ENCODE assay signal across 1 cellular context in the genomic region with DNA sequence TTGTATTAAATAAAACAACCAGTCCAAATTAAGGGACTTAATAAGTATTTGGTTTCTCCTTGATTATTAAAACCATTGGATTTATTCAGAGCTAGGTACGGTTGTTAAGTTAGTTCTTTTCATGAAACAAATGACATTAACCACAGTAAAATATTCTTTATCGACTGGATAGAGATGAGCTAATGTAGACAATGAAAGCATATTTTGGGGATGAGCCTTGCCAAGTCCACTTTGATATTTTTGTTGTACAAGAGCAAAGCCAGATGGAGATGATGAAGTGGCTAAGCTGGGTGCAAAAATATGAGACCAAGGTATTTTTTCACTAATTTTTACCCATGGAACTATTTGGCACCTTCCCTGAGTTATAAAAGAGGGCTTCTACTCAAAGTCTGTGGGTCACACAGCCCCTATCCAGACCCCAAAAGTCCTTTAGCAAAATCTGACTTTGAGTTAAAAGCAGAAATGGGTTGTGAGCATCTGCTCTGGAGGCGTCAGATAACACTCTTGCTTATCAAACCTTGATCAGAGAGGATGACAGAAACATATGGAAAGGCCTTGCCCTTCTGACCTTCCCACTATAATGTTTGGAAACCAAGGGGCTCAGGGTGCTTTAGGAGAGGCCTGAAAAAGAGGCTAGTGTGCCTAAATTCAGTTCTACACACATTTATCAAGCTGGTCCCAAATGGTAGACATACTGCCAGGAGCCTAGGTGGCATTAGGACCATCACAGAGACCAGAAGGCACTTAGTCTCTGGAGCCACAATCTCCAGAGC.
TF ChIP-seq lines count a peak whose summit lies in the region.

No MANE protein-coding gene starts in this region.

TF ChIP-seq in GM23338, 12 proteins besides CTCF, POLR2A, EP300 and RAD21 (continued from another document):
- TF ChIP-seq, protein P1, sequence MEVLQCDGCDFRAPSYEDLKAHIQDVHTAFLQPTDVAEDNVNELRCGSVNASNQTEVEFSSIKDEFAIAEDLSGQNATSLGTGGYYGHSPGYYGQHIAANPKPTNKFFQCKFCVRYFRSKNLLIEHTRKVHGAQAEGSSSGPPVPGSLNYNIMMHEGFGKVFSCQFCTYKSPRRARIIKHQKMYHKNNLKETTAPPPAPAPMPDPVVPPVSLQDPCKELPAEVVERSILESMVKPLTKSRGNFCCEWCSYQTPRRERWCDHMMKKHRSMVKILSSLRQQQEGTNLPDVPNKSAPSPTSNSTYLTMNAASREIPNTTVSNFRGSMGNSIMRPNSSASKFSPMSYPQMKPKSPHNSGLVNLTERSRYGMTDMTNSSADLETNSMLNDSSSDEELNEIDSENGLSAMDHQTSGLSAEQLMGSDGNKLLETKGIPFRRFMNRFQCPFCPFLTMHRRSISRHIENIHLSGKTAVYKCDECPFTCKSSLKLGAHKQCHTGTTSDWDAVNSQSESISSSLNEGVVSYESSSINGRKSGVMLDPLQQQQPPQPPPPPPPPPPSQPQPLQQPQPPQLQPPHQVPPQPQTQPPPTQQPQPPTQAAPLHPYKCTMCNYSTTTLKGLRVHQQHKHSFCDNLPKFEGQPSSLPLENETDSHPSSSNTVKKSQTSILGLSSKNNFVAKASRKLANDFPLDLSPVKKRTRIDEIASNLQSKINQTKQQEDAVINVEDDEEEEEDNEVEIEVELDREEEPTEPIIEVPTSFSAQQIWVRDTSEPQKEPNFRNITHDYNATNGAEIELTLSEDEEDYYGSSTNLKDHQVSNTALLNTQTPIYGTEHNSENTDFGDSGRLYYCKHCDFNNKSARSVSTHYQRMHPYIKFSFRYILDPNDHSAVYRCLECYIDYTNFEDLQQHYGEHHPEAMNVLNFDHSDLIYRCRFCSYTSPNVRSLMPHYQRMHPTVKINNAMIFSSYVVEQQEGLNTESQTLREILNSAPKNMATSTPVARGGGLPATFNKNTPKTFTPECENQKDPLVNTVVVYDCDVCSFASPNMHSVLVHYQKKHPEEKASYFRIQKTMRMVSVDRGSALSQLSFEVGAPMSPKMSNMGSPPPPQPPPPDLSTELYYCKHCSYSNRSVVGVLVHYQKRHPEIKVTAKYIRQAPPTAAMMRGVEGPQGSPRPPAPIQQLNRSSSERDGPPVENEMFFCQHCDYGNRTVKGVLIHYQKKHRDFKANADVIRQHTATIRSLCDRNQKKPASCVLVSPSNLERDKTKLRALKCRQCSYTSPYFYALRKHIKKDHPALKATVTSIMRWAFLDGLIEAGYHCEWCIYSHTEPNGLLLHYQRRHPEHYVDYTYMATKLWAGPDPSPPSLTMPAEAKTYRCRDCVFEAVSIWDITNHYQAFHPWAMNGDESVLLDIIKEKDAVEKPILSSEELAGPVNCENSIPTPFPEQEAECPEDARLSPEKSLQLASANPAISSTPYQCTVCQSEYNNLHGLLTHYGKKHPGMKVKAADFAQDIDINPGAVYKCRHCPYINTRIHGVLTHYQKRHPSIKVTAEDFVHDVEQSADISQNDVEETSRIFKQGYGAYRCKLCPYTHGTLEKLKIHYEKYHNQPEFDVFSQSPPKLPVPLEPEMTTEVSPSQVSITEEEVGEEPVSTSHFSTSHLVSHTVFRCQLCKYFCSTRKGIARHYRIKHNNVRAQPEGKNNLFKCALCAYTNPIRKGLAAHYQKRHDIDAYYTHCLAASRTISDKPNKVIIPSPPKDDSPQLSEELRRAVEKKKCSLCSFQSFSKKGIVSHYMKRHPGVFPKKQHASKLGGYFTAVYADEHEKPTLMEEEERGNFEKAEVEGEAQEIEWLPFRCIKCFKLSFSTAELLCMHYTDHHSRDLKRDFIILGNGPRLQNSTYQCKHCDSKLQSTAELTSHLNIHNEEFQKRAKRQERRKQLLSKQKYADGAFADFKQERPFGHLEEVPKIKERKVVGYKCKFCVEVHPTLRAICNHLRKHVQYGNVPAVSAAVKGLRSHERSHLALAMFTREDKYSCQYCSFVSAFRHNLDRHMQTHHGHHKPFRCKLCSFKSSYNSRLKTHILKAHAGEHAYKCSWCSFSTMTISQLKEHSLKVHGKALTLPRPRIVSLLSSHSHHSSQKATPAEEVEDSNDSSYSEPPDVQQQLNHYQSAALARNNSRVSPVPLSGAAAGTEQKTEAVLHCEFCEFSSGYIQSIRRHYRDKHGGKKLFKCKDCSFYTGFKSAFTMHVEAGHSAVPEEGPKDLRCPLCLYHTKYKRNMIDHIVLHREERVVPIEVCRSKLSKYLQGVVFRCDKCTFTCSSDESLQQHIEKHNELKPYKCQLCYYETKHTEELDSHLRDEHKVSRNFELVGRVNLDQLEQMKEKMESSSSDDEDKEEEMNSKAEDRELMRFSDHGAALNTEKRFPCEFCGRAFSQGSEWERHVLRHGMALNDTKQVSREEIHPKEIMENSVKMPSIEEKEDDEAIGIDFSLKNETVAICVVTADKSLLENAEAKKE (CRISPR knock-in tag; IDR thresholded peaks at IDR 0.05) = no peak
- TF ChIP-seq POLR2AphosphoS5 (IDR thresholded peaks at IDR 0.05; ENCODE audit: low read depth) (no peak), EZH2phosphoT487 (IDR thresholded peaks at IDR 0.05; ENCODE audit: unreplicated experiment) (no peak), NANOG (IDR thresholded peaks at IDR 0.05; ENCODE audit: borderline replicate concordance) (no peak), ZNF114 (CRISPR knock-in tag; IDR thresholded peaks at IDR 0.05) (no peak)
